Comparison of ENCODE assay signal across 17 cellular contexts in genomic region chr9:85114799-85115198, GRCh38.
A peak's percentile ranks its signal among the peaks of the same experiment; 100 is the strongest.
DNase-seq lines count a peak whose midpoint lies in the region; ATAC-seq, FAIRE-seq and TF ChIP-seq lines count a peak whose summit lies in the region.
"Had no signal": no experiment of that assay in that cellular context is flagged by ENCODE, and none has a peak within 500 bp of the region (broad histone marks: within the 10 kb centered on the region; RNA-seq: fewer than 3 reads in every experiment).

No MANE protein-coding gene starts in this region.

- no peak overlapping the region for H3K9ac ChIP-seq in keratinocyte (ENCODE audit: control insufficient read depth, extremely low read depth, insufficient read depth, low read length)

- no peak overlapping the region for H3K27ac ChIP-seq in keratinocyte (ENCODE audit: control insufficient read depth, insufficient read depth, low read length)
- H3K27ac ChIP-seq: Peyer's patch had no signal

- peak; percentile 52 for FAIRE-seq in keratinocyte (lab: Jason Lieb, UNC)
- FAIRE-seq: GM18507, H1 had no signal

- no peaks in the 10 kb centered on the region for H3K9me3 ChIP-seq in keratinocyte (ENCODE audit: control insufficient read depth, low read depth, low read length)

- H4K20me1 ChIP-seq in keratinocyte (ENCODE audit: control insufficient read depth, extremely low read depth, insufficient read depth, low read length) = no peaks in the 10 kb centered on the region

- no peaks in the 10 kb centered on the region for H3K9me1 ChIP-seq in keratinocyte (ENCODE audit: control insufficient read depth, extremely low read depth, insufficient read depth, low read length)

- dilution Hi-C loops in keratinocyte (cut with MboI; ENCODE audit: extremely low pct_ligation_motif_present, low sequenced_read_pairs) = no loop called here

- intact Hi-C loops in Right ventricle myocardium inferior (cut with DNase I) = no loop called here

- TF ChIP-seq CTCF in GM12865 (IDR thresholded peaks at IDR 0.05; ENCODE audit: insufficient read depth, low read depth, low read length, missing control alignments) (no peak), keratinocyte (optimal IDR thresholded peaks at IDR 0.05 in 1 of 3, IDR thresholded peaks at IDR 0.05 in 1 of 3, conservative IDR thresholded peaks at IDR 0.05 in 1 of 3; ENCODE audit: extremely low read depth in 1 of 3, insufficient read depth in 2 of 3, low read length in 3 of 3) (no peak)

- DNase-seq in GM12865 (ENCODE audit: low read depth) (peak; percentile 9), astrocyte of the hippocampus (ENCODE audit: low read depth, low spot score) (peak; percentile 31), keratinocyte (ENCODE audit: low read depth, low spot score) (peak; percentile 48), DMS 273 treated with DMSO at 0.1 percent for 48 hours (lab: John Stamatoyannopoulos, UW) (no peak), Right ventricle myocardium inferior (ENCODE audit: missing footprints) (no peak)
- DNase-seq: AML-193, EL, NCI-H1417 treated with DMSO at 0.1 percent for 48 hours, NCI-H2029, NCI-H510A, Peyer's patch, SIG-M5 had no signal

- H3K36me3 ChIP-seq in keratinocyte (ENCODE audit: control insufficient read depth in 2 of 2, extremely low read depth in 1 of 2, insufficient read depth in 2 of 2, low read length in 2 of 2) = no peaks in the 10 kb centered on the region
- H3K36me3 ChIP-seq: Peyer's patch had no signal

- no peak overlapping the region for H3K4me2 ChIP-seq in keratinocyte (ENCODE audit: control insufficient read depth, extremely low read depth, insufficient read depth, low read depth, low read length)

- ATAC-seq in HG02885 (IDR thresholded peaks at IDR 0.05; ENCODE audit: poor library complexity, unreplicated experiment) (peak; percentile 55), HG03571 (IDR thresholded peaks at IDR 0.05; ENCODE audit: unreplicated experiment) (no peak), HG03039 (IDR thresholded peaks at IDR 0.05; ENCODE audit: unreplicated experiment) (no peak), Right ventricle myocardium inferior (no peak)

- no peak overlapping the region for H2AFZ ChIP-seq in keratinocyte (ENCODE audit: control insufficient read depth, low read length)

- H3K4me1 ChIP-seq in keratinocyte (ENCODE audit: control insufficient read depth, extremely low read depth, insufficient read depth, low read length) = peaks cover 32% of the 10 kb centered on the region
- H3K4me1 ChIP-seq: Peyer's patch had no signal

- H3K4me3 ChIP-seq in GM12865 (ENCODE audit: low read depth, low read length) = no peak overlapping the region
- H3K4me3 ChIP-seq in keratinocyte (ENCODE audit: control insufficient read depth in 2 of 3, extremely low read depth in 1 of 3, insufficient read depth in 2 of 3, low read depth in 1 of 3, low read length in 3 of 3) = no peak overlapping the region
- H3K4me3 ChIP-seq: Peyer's patch had no signal

- H3K27me3 ChIP-seq in keratinocyte (ENCODE audit: control insufficient read depth, extremely low read depth, insufficient read depth, low read length) = no peaks in the 10 kb centered on the region
- H3K27me3 ChIP-seq: Peyer's patch had no signal

- H3K79me2 ChIP-seq in keratinocyte (ENCODE audit: control insufficient read depth, insufficient read depth, low read length) = no peaks in the 10 kb centered on the region

Comparison
In these comparisons a context has a peak if more than half of its experiments do, and no peak if none do; other contexts are left out.
1. DNase-seq: peak in GM12865 (single experiment), astrocyte of the hippocampus (single experiment) and keratinocyte (single experiment); none in DMS 273 treated with DMSO at 0.1 percent for 48 hours (single experiment) and Right ventricle myocardium inferior (single experiment).